Comparison of ENCODE assay signal across 7 cellular contexts in genomic region chr9:36488322-36488838, GRCh38.
DNase-seq lines count a peak whose midpoint lies in the region; ATAC-seq and TF ChIP-seq lines count a peak whose summit lies in the region.

No MANE protein-coding gene starts in this region.

- no peaks in the 10 kb centered on the region for H3K27me3 Mint-ChIP-seq in activated T-helper 17 cell treated with anti-CD3 and anti-CD28 coated beads, Interleukin-2, amount 50 U/mL, for 72 hours

- H2BK20ac ChIP-seq in IMR-90 (ENCODE audit: low read depth, low read length) = no peak overlapping the region

- H3K4me3 Mint-ChIP-seq in activated T-helper 17 cell treated with anti-CD3 and anti-CD28 coated beads, Interleukin-2, amount 50 U/mL, for 72 hours = peak overlapping the region; percentile 96

- no peak for DNase-seq in IMR-90
- peak; percentile 13 for DNase-seq in stimulated activated CD8-positive, alpha-beta memory T cell treated with anti-CD3 and anti-CD28 coated beads, Interleukin-15, amount 100 ng/mL, for 24 hours (ENCODE audit: low read depth)
- no peak for DNase-seq in SIG-M5 (lab: John Stamatoyannopoulos, UW)
- no peak for DNase-seq in GM19238 (ENCODE audit: insufficient read length, low spot score)

- TF ChIP-seq CTCF in IMR-90 (conservative IDR thresholded peaks at IDR 0.05; ENCODE audit: low read depth, low read length) = no peak

- dilution Hi-C loops in IMR-90 (cut with HindIII; ENCODE audit: low sequenced_read_pairs, unreplicated experiment) = no loop called here

- peak overlapping the region; percentile 86 for H3K23ac ChIP-seq in IMR-90 (ENCODE audit: low read depth, low read length)

- intact Hi-C loops in IMR-90 (cut with micrococcal nuclease) = loop anchor here (5.0 kb wide), 1 partner anchor 69 kb away; no protein-coding TSS in a partner anchor

- peak overlapping the region; percentile 63 for H3K18ac ChIP-seq in IMR-90 (ENCODE audit: low read depth, low read length)

- H4K8ac ChIP-seq in IMR-90 (ENCODE audit: low read depth in 2 of 2, low read length in 2 of 2) = peak overlapping the region; percentile 89 to 93

- peak overlapping the region; percentile 89 for H4K91ac ChIP-seq in IMR-90 (ENCODE audit: insufficient read depth, low read depth, low read length)

- peak overlapping the region; percentile 82 for H2BK120ac ChIP-seq in IMR-90 (ENCODE audit: low read depth, low read length)

- H3K36me3 ChIP-seq in IMR-90 (ENCODE audit: control insufficient read depth, insufficient read depth, low read length) = no peaks in the 10 kb centered on the region

- CTCF ChIA-PET in IMR-90 (lab: Yijun Ruan, JAX) = interaction anchor here (1.2 kb wide), 1 partner anchor 9 kb away, joined by 9 read pairs; no protein-coding TSS in a partner anchor

- no peaks in the 10 kb centered on the region for H3K36me3 Mint-ChIP-seq in activated T-helper 17 cell treated with anti-CD3 and anti-CD28 coated beads, Interleukin-2, amount 50 U/mL, for 72 hours (ENCODE audit: low read depth)

- peak overlapping the region; percentile 77; the same call in 1 of the 3 replicates for H2BK15ac ChIP-seq in IMR-90 (ENCODE audit: low read depth, low read length)

- H3K9me3 ChIP-seq in IMR-90 (ENCODE audit: control insufficient read depth, insufficient read depth, low read length) (no peaks in the 10 kb centered on the region), iPS-18c (ENCODE audit: control insufficient read depth, insufficient read depth, low read length) (no peaks in the 10 kb centered on the region)

- H3K9me3 Mint-ChIP-seq in activated T-helper 17 cell treated with anti-CD3 and anti-CD28 coated beads, Interleukin-2, amount 50 U/mL, for 72 hours = peaks cover 5% of the 10 kb centered on the region

- peaks cover 22% of the 10 kb centered on the region for H4K20me1 ChIP-seq in IMR-90 (ENCODE audit: insufficient read depth, low read length)

- H3K14ac ChIP-seq in IMR-90 (replicated peaks; ENCODE audit: low read depth, low read length) = peak overlapping the region; percentile 89

- peaks cover 24 to 32% of the 10 kb centered on the region in 2 experiments for H3K79me1 ChIP-seq in IMR-90 (ENCODE audit: low read depth in 1 of 2, low read length in 2 of 2)

- no TSS peak for BruUV-seq in IMR-90 (replicated peaks; lab: Mats Ljungman, UMichigan)

- POLR2A ChIA-PET in IMR-90 (lab: Charles Lee; ENCODE audit: unreplicated experiment) = interaction anchor here (1.0 kb wide), 1 partner anchor 13 kb away, joined by 4 read pairs; no protein-coding TSS in a partner anchor

- H2AK9ac ChIP-seq in IMR-90 (replicated peaks; ENCODE audit: low read depth, low read length, poor library complexity) = peak overlapping the region; percentile 21

- peak overlapping the region; percentile 98 for H3K27ac Mint-ChIP-seq in activated T-helper 17 cell treated with anti-CD3 and anti-CD28 coated beads, Interleukin-2, amount 50 U/mL, for 72 hours

- peak overlapping the region; percentile 90 for H3K4me2 ChIP-seq in IMR-90 (ENCODE audit: low read depth, low read length)

- no CpG with 5 or more reads among the region's 7 CpGs for WGBS in IMR-90 (ENCODE audit: extremely low coverage in 2 of 2, insufficient read length in 1 of 2), 2 experiments

- TF ChIP-seq RAD21 in IMR-90 (IDR thresholded peaks at IDR 0.05; ENCODE audit: low read length) = no peak

- peak overlapping the region; percentile 94 for H2AFZ ChIP-seq in IMR-90 (replicated peaks; ENCODE audit: low read length, poor library complexity)

- H3K27ac ChIP-seq in IMR-90 (ENCODE audit: insufficient read depth, low read length) = peak overlapping the region; percentile 85

- H3K27me3 ChIP-seq in IMR-90 (ENCODE audit: control insufficient read depth, insufficient read depth, low read length) = no peaks in the 10 kb centered on the region

- H3K4ac ChIP-seq in IMR-90 (ENCODE audit: low read depth, low read length) = peak overlapping the region; percentile 88

- H3K4me1 Mint-ChIP-seq in activated T-helper 17 cell treated with anti-CD3 and anti-CD28 coated beads, Interleukin-2, amount 50 U/mL, for 72 hours = peaks cover 47% of the 10 kb centered on the region

- H2AK5ac ChIP-seq in IMR-90 (ENCODE audit: low read depth, low read length) = peak overlapping the region; percentile 63

- TF ChIP-seq POLR2A in IMR-90 (IDR thresholded peaks at IDR 0.05; ENCODE audit: low read depth, low read length) = no peak

- peak overlapping the region; percentile 79 for H2BK5ac ChIP-seq in IMR-90 (ENCODE audit: low read depth, low read length, poor library complexity, severe bottlenecking)

- peak overlapping the region; percentile 96 for H3K56ac ChIP-seq in IMR-90 (ENCODE audit: extremely low read depth, insufficient read depth, low read length)

- peak overlapping the region; percentile 77 for H3K9ac ChIP-seq in IMR-90 (ENCODE audit: low read depth, low read length)

- ATAC-seq in IMR-90 (ENCODE audit: low read depth) = no peak
- no peak for ATAC-seq in activated T-helper 17 cell treated with anti-CD3 and anti-CD28 coated beads, Interleukin-2, amount 50 U/mL, for 72 hours (replicated peaks)
- no peak for ATAC-seq in GM21447 (IDR thresholded peaks at IDR 0.05; ENCODE audit: unreplicated experiment)

- H3K9me1 ChIP-seq in IMR-90 (ENCODE audit: insufficient read depth, low read length) = peaks cover 13% of the 10 kb centered on the region; the same call in 1 of the 2 replicates

- peaks cover 7% of the 10 kb centered on the region for H3K4me1 ChIP-seq in IMR-90 (ENCODE audit: control insufficient read depth, insufficient read depth, low read length)

- H4K5ac ChIP-seq in IMR-90 (ENCODE audit: low read depth, low read length) = peak overlapping the region; percentile 94

- in situ Hi-C loops in IMR-90 (cut with MboI; ENCODE audit: low sequenced_read_pairs) = no loop called here

- peak overlapping the region; percentile 55 for H3K4me3 ChIP-seq in IMR-90 (ENCODE audit: insufficient read depth, low read depth, low read length)
- H3K4me3 ChIP-seq in iPS-18c (ENCODE audit: insufficient read depth, low read depth, low read length) = peak overlapping the region; percentile 53; the same call in 1 of the 2 replicates

TF ChIP-seq in IMR-90, 13 proteins besides CTCF, POLR2A, EP300 and RAD21:
- TF ChIP-seq MAZ (IDR thresholded peaks at IDR 0.05; ENCODE audit: borderline replicate concordance, low read depth, low read length) (no peak), MXI1 (IDR thresholded peaks at IDR 0.05; ENCODE audit: borderline replicate concordance, low read depth, low read length) (0 out of 2 replicates have a peak, but pooled peaks have one; percentile 31), RFX5 (IDR thresholded peaks at IDR 0.05; ENCODE audit: low read depth, low read length) (no peak), BHLHE40 (IDR thresholded peaks at IDR 0.05; ENCODE audit: low read depth, low read length) (no peak), MAFK (IDR thresholded peaks at IDR 0.05; ENCODE audit: low read depth, low read length) (0 out of 2 replicates have a peak, but pooled peaks have one; percentile 48), CEBPB (IDR thresholded peaks at IDR 0.05; ENCODE audit: low read depth, low read length) (no peak)
TF ChIP-seq in IMR-90: peak in this region for 2.
